Comparison of ENCODE assay signal across 19 cellular contexts in the genomic region with DNA sequence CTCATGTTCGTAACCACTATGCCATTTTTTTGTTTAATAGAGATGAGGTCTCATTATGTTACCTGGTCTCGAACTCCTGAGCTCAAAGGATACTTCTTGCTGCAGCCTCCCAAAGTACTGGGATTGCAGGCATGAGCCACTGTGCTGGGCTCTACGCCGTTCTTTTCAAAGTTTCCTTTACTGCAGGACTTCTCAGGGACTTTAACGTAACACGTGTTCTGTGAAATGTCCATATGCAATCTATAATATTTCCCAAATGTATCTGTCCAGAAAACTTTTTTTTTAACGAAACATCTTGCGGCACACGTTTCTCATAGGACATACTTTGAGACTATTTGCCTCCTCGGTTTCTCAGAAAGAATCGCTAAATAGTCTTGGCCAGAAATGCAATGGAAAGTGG.
DNase-seq lines count a peak whose midpoint lies in the region; ATAC-seq and TF ChIP-seq lines count a peak whose summit lies in the region.
"Had no signal": no experiment of that assay in that cellular context is flagged by ENCODE, and none has a peak within 500 bp of the region (broad histone marks: within the 10 kb centered on the region; RNA-seq: fewer than 3 reads in every experiment).

No MANE protein-coding gene starts in this region.

- H3K9ac ChIP-seq in Loucy (ENCODE audit: low read depth, low read length, poor library complexity, severe bottlenecking): peak overlapping the region; percentile 72

- POLR2A ChIA-PET in naive thymus-derived CD8-positive, alpha-beta T cell (lab: Charles Lee): interaction anchor here (1.2 to 4.6 kb wide), 6 partner anchors 10 to 95 kb away, joined by 4 to 50 read pairs (median 6); a partner anchor contains a TSS

- peaks cover 8% of the 10 kb centered on the region; the same call in 1 of the 2 replicates for H3F3A ChIP-seq in Loucy (ENCODE audit: low read depth)

- H3K27me3 Mint-ChIP-seq in activated naive CD4-positive, alpha-beta T cell treated with anti-CD3 and anti-CD28 coated beads for 36 hours (ENCODE audit: low read depth): no peaks in the 10 kb centered on the region
- no peaks in the 10 kb centered on the region for H3K27me3 Mint-ChIP-seq in activated T-helper 2 cell treated with anti-CD3 and anti-CD28 coated beads, Interferon-gamma antibody, Interleukin-2, Interleukin-4, amounts not matched to agents 10 μg/mL and 5 μg/mL and 100 μg/mL, durations not matched to agents 14 hours and 24 hours and 36 hours (ENCODE audit: low read depth)
- no peaks in the 10 kb centered on the region for H3K27me3 Mint-ChIP-seq in naive thymus-derived CD8-positive, alpha-beta T cell
- H3K27me3 Mint-ChIP-seq: activated B cell treated with CpG ODN at 0.5 μM for 24 hours, IgD-negative memory B cell had no signal

- no peak for ATAC-seq in naive thymus-derived CD8-positive, alpha-beta T cell
- ATAC-seq in left cardiac atrium: no peak

- H3K4me2 ChIP-seq in Loucy (ENCODE audit: low read depth, low read length, poor library complexity, severe bottlenecking): peak overlapping the region; percentile 80

- CTCF ChIA-PET in activated naive CD4-positive, alpha-beta T cell treated with anti-CD3 and anti-CD28 coated beads for 36 hours (lab: Charles Lee): interaction anchor here (0.6 to 4.9 kb wide), 26 partner anchors 11 to 158 kb away, joined by 3 to 28 read pairs (median 4); no protein-coding TSS in a partner anchor

- peaks cover 11% of the 10 kb centered on the region for H4K20me1 ChIP-seq in Loucy (ENCODE audit: insufficient read depth, low read length, poor library complexity, severe bottlenecking)

- no peaks in the 10 kb centered on the region for H3K36me3 ChIP-seq in Loucy (ENCODE audit: insufficient read depth, low read length)
- H3K36me3 ChIP-seq: colonic mucosa, sigmoid colon, SJSA1, tibial artery had no signal

- peak overlapping the region; percentile 81 for H3K4me3 ChIP-seq in Loucy (ENCODE audit: low read length, poor library complexity, severe bottlenecking)
- H3K4me3 ChIP-seq: colonic mucosa, SJSA1 had no signal

- no peaks in the 10 kb centered on the region for H3K9me2 ChIP-seq in Loucy (replicated peaks; ENCODE audit: low read depth, low read length)

- no peaks in the 10 kb centered on the region for H3K9me3 Mint-ChIP-seq in activated naive CD4-positive, alpha-beta T cell treated with anti-CD3 and anti-CD28 coated beads for 36 hours
- H3K9me3 Mint-ChIP-seq in activated T-helper 2 cell treated with anti-CD3 and anti-CD28 coated beads, Interferon-gamma antibody, Interleukin-2, Interleukin-4, amounts not matched to agents 10 μg/mL and 5 μg/mL and 100 μg/mL, durations not matched to agents 14 hours and 24 hours and 36 hours: no peaks in the 10 kb centered on the region
- no peaks in the 10 kb centered on the region for H3K9me3 Mint-ChIP-seq in naive thymus-derived CD8-positive, alpha-beta T cell
- H3K9me3 Mint-ChIP-seq: activated B cell treated with CpG ODN at 0.5 μM for 24 hours, IgD-negative memory B cell, mesothelial cell of epicardium had no signal

- DNase-seq in activated naive CD4-positive, alpha-beta T cell treated with anti-CD3 and anti-CD28 coated beads for 36 hours: no peak
- no peak for DNase-seq in activated naive CD4-positive, alpha-beta T cell treated with Interleukin-2 at 50 U/mL for 16 hours
- no peak for DNase-seq in activated T-helper 2 cell treated with anti-CD3 and anti-CD28 coated beads, Interferon-gamma antibody, Interleukin-2, Interleukin-4, amounts not matched to agents 10 μg/mL and 5 μg/mL and 100 μg/mL, durations not matched to agents 14 hours and 24 hours and 36 hours (ENCODE audit: low spot score)
- DNase-seq in naive thymus-derived CD8-positive, alpha-beta T cell: no peak
- DNase-seq in central memory CD4-positive, alpha-beta T cell: no peak
- no peak for DNase-seq in left cardiac atrium
- no peak for DNase-seq in NK-92 treated with Interleukin-12 subunit alpha and Interleukin-12 subunit beta, amount 100 ng/mL, for 24 hours (lab: John Stamatoyannopoulos, UW)
- DNase-seq: ACHN, NCI-H2029 treated with DMSO at 0.1 percent for 48 hours, posterior cingulate gyrus, sigmoid colon, T1000, tibial artery had no signal

- peak overlapping the region; percentile 96 for H3K4me3 Mint-ChIP-seq in activated naive CD4-positive, alpha-beta T cell treated with anti-CD3 and anti-CD28 coated beads for 36 hours
- H3K4me3 Mint-ChIP-seq in activated T-helper 2 cell treated with anti-CD3 and anti-CD28 coated beads, Interferon-gamma antibody, Interleukin-2, Interleukin-4, amounts not matched to agents 10 μg/mL and 5 μg/mL and 100 μg/mL, durations not matched to agents 14 hours and 24 hours and 36 hours (ENCODE audit: low read depth): peak overlapping the region; percentile 90
- H3K4me3 Mint-ChIP-seq in naive thymus-derived CD8-positive, alpha-beta T cell: peak overlapping the region; percentile 11 to 98 (median 94)
- H3K4me3 Mint-ChIP-seq: mesothelial cell of epicardium had no signal

- H3K27ac Mint-ChIP-seq in activated naive CD4-positive, alpha-beta T cell treated with anti-CD3 and anti-CD28 coated beads for 36 hours: peak overlapping the region; percentile 97
- no peak overlapping the region for H3K27ac Mint-ChIP-seq in activated T-helper 2 cell treated with anti-CD3 and anti-CD28 coated beads, Interferon-gamma antibody, Interleukin-2, Interleukin-4, amounts not matched to agents 10 μg/mL and 5 μg/mL and 100 μg/mL, durations not matched to agents 14 hours and 24 hours and 36 hours
- peak overlapping the region in 7 of 10 donors; percentile 1 to 96 (median 92) for H3K27ac Mint-ChIP-seq in naive thymus-derived CD8-positive, alpha-beta T cell
- H3K27ac Mint-ChIP-seq: mesothelial cell of epicardium had no signal

- H3K9me3 ChIP-seq in Loucy (ENCODE audit: insufficient read depth, low read depth, low read length): no peaks in the 10 kb centered on the region
- H3K9me3 ChIP-seq: colonic mucosa, sigmoid colon, SJSA1, tibial artery had no signal

- H2AFZ ChIP-seq in Loucy (ENCODE audit: low read length): no peak overlapping the region

- peaks cover 46% of the 10 kb centered on the region for H3K79me2 ChIP-seq in Loucy (ENCODE audit: insufficient read depth, low read length)

- H3K4me1 Mint-ChIP-seq in activated naive CD4-positive, alpha-beta T cell treated with anti-CD3 and anti-CD28 coated beads for 36 hours (ENCODE audit: low read depth): peaks cover 86% of the 10 kb centered on the region
- peaks cover 64% of the 10 kb centered on the region for H3K4me1 Mint-ChIP-seq in activated T-helper 2 cell treated with anti-CD3 and anti-CD28 coated beads, Interferon-gamma antibody, Interleukin-2, Interleukin-4, amounts not matched to agents 10 μg/mL and 5 μg/mL and 100 μg/mL, durations not matched to agents 14 hours and 24 hours and 36 hours (ENCODE audit: low read depth)
- peaks cover 33 to 93% (median 72%) of the 10 kb centered on the region in 4 donors for H3K4me1 Mint-ChIP-seq in naive thymus-derived CD8-positive, alpha-beta T cell

- H3K4me1 ChIP-seq in Loucy (ENCODE audit: insufficient read depth, low read length, poor library complexity, severe bottlenecking): peaks cover 79% of the 10 kb centered on the region
- H3K4me1 ChIP-seq: colonic mucosa, SJSA1 had no signal

- no peak for TF ChIP-seq CTCF in Loucy (conservative IDR thresholded peaks at IDR 0.05; ENCODE audit: low read length)

- peaks cover 33% of the 10 kb centered on the region for H3K36me3 Mint-ChIP-seq in activated naive CD4-positive, alpha-beta T cell treated with anti-CD3 and anti-CD28 coated beads for 36 hours (ENCODE audit: low read depth)
- no peaks in the 10 kb centered on the region for H3K36me3 Mint-ChIP-seq in activated T-helper 2 cell treated with anti-CD3 and anti-CD28 coated beads, Interferon-gamma antibody, Interleukin-2, Interleukin-4, amounts not matched to agents 10 μg/mL and 5 μg/mL and 100 μg/mL, durations not matched to agents 14 hours and 24 hours and 36 hours (ENCODE audit: low read depth)
- H3K36me3 Mint-ChIP-seq in naive thymus-derived CD8-positive, alpha-beta T cell: no peaks in the 10 kb centered on the region
- H3K36me3 Mint-ChIP-seq: IgD-negative memory B cell, mesothelial cell of epicardium had no signal

- intact Hi-C loops in activated naive CD4-positive, alpha-beta T cell treated with anti-CD3 and anti-CD28 coated beads for 36 hours (cut with micrococcal nuclease): loop anchor here (5.0 to 10.0 kb wide), 7 partner anchors 320 to 1657 kb away; a partner anchor contains a TSS
- intact Hi-C loops in activated T-helper 2 cell treated with anti-CD3 and anti-CD28 coated beads, Interferon-gamma antibody, Interleukin-2, Interleukin-4, amounts not matched to agents 10 μg/mL and 5 μg/mL and 100 μg/mL, durations not matched to agents 14 hours and 24 hours and 36 hours (cut with micrococcal nuclease): loop anchor here (5.0 to 10.0 kb wide), 2 partner anchors 145 to 877 kb away; no protein-coding TSS in a partner anchor
- intact Hi-C loops in left cardiac atrium (cut with DNase I): loop anchor here (10.0 kb wide), 1 partner anchor 93 kb away; a partner anchor contains a TSS

- no peaks in the 10 kb centered on the region for H3K27me3 ChIP-seq in Loucy (ENCODE audit: insufficient read depth, low read length, poor library complexity, severe bottlenecking)
- H3K27me3 ChIP-seq: colonic mucosa, sigmoid colon, SJSA1, tibial artery had no signal
